ENCODE assay signal across 18 cellular contexts in the genomic region with DNA sequence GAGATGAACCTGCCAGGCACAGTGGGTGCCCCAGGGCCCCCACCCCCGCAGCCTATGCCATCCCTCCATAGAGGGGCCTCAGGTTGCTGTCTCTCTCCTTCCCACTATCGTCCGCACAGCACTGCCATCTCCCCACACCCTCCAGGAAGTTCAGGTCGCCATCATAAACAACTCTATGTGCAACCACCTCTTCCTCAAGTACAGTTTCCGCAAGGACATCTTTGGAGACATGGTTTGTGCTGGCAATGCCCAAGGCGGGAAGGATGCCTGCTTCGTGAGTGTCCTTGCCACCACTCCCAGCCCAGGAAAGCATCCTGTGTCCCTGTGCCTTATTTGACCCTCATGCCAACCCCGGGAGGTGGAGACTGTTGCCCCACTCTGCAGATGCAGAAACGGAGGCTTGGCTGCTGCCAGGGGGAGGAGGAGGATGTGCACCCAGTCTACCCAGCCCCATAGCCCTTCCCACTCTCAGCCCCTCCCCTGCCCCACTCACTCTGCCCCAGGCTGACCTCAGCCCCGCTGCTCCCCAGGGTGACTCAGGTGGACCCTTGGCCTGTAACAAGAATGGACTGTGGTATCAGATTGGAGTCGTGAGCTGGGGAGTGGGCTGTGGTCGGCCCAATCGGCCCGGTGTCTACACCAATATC. TPM values are rescaled to one million over a fixed set of nuclear protein-coding genes. Genes with fewer than 3 reads are reported as not detected.
DNase-seq lines count a peak whose midpoint lies in the region; ATAC-seq and TF ChIP-seq lines count a peak whose summit lies in the region.
"Had no signal": no experiment of that assay in that cellular context is flagged by ENCODE, and none has a peak within 500 bp of the region (broad histone marks: within the 10 kb centered on the region; RNA-seq: fewer than 3 reads in every experiment).

No MANE protein-coding gene starts in this region.

- no peak overlapping the region for H3K4me2 ChIP-seq in IMR-90 (ENCODE audit: low read depth, low read length)
- H3K4me2 ChIP-seq: GM23338, PC-9 had no signal

- H2BK20ac ChIP-seq in IMR-90 (ENCODE audit: low read depth, low read length) = no peak overlapping the region

- intact Hi-C loops in IMR-90 (cut with micrococcal nuclease) (no loop called here), transverse colon (cut with DNase I; ENCODE audit: low total_unique reads) (loop anchor here (5.0 kb wide), 1 partner anchor 1521 kb away; no protein-coding TSS in a partner anchor), prostate gland (cut with DNase I) (no loop called here)

- in situ Hi-C loops in IMR-90 (cut with MboI; ENCODE audit: low sequenced_read_pairs) (no loop called here), transverse colon (cut with MboI; ENCODE audit: low pct_ligation_motif_present in 1 of 4, low pct_unique_long_range_greater_than_20kb in 1 of 4, low sequenced_read_pairs in 3 of 4) (no loop called here)

- no peak for ATAC-seq in IMR-90 (ENCODE audit: low read depth)
- ATAC-seq: GM23338 had no signal

- H3K36me3 ChIP-seq in IMR-90 (ENCODE audit: control insufficient read depth, insufficient read depth, low read length) = no peaks in the 10 kb centered on the region
- no peaks in the 10 kb centered on the region for H3K36me3 ChIP-seq in transverse colon
- H3K36me3 ChIP-seq in prostate gland = no peaks in the 10 kb centered on the region
- H3K36me3 ChIP-seq: SJSA1 had no signal

- H3K27me3 ChIP-seq in IMR-90 (ENCODE audit: control insufficient read depth, insufficient read depth, low read length) (peaks cover 52% of the 10 kb centered on the region), transverse colon (peaks cover 2% of the 10 kb centered on the region), prostate gland (replicated peaks; ENCODE audit: insufficient read depth) (no peaks in the 10 kb centered on the region)

- no peak for TF ChIP-seq EP300 in transverse colon (IDR thresholded peaks at IDR 0.05; ENCODE audit: low read depth)

- H3K23ac ChIP-seq in IMR-90 (ENCODE audit: low read depth, low read length) = no peak overlapping the region

- H3K4me1 ChIP-seq in IMR-90 (ENCODE audit: control insufficient read depth, insufficient read depth, low read length) (no peaks in the 10 kb centered on the region), transverse colon (no peaks in the 10 kb centered on the region), prostate gland (replicated peaks) (no peaks in the 10 kb centered on the region)
- H3K4me1 ChIP-seq: SJSA1 had no signal

- H3K9me3 ChIP-seq in IMR-90 (ENCODE audit: control insufficient read depth, insufficient read depth, low read length) (no peaks in the 10 kb centered on the region), transverse colon (no peaks in the 10 kb centered on the region), prostate gland (no peaks in the 10 kb centered on the region)
- H3K9me3 ChIP-seq: SJSA1 had no signal

- H4K8ac ChIP-seq in IMR-90 (ENCODE audit: low read depth in 2 of 2, low read length in 2 of 2) = no peak overlapping the region

- H3K79me1 ChIP-seq in IMR-90 (ENCODE audit: low read depth in 1 of 2, low read length in 2 of 2) = no peaks in the 10 kb centered on the region

- no peak overlapping the region for H3K4me3 ChIP-seq in IMR-90 (ENCODE audit: insufficient read depth, low read depth, low read length)
- no peak overlapping the region for H3K4me3 ChIP-seq in transverse colon
- H3K4me3 ChIP-seq in prostate gland = no peak overlapping the region
- H3K4me3 ChIP-seq: GM23338, PC-9, SJSA1 had no signal

- H2BK15ac ChIP-seq in IMR-90 (ENCODE audit: low read depth, low read length) = no peak overlapping the region

- H2AK9ac ChIP-seq in IMR-90 (replicated peaks; ENCODE audit: low read depth, low read length, poor library complexity) = peak overlapping the region; percentile 33

- H3K9ac ChIP-seq in IMR-90 (ENCODE audit: low read depth, low read length) = no peak overlapping the region

- H2BK120ac ChIP-seq in IMR-90 (ENCODE audit: low read depth, low read length) = no peak overlapping the region

- TF ChIP-seq CTCF in IMR-90 (conservative IDR thresholded peaks at IDR 0.05; ENCODE audit: low read depth, low read length) = no peak
- TF ChIP-seq CTCF in RWPE1 (conservative IDR thresholded peaks at IDR 0.05; ENCODE audit: low read depth) = no peak
- no peak for TF ChIP-seq CTCF in transverse colon (IDR thresholded peaks at IDR 0.05)
- TF ChIP-seq CTCF in prostate gland (IDR thresholded peaks at IDR 0.05) = no peak

- no peak overlapping the region for H3K18ac ChIP-seq in IMR-90 (ENCODE audit: low read depth, low read length)

- 70% methylated on average over 4 of the region's 14 CpGs; no CpG with 5 or more reads in 1 of the 2 experiments for WGBS in IMR-90 (ENCODE audit: extremely low coverage in 2 of 2, insufficient read length in 1 of 2), 2 experiments
- WGBS in transverse colon (ENCODE audit: low coverage in 1 of 2), 2 donors = 81 to 87% methylated on average over 3 to 13 of the region's 14 CpGs
- WGBS in prostate gland = 80% methylated on average over 14 of the region's 14 CpGs

- H4K91ac ChIP-seq in IMR-90 (ENCODE audit: insufficient read depth, low read depth, low read length) = no peak overlapping the region

- H3K9me1 ChIP-seq in IMR-90 (ENCODE audit: insufficient read depth, low read length) = no peaks in the 10 kb centered on the region

- H3K14ac ChIP-seq in IMR-90 (replicated peaks; ENCODE audit: low read depth, low read length) = no peak overlapping the region

- no peak overlapping the region for H2BK5ac ChIP-seq in IMR-90 (ENCODE audit: low read depth, low read length, poor library complexity, severe bottlenecking)

- no peak overlapping the region for H3K27ac ChIP-seq in IMR-90 (ENCODE audit: insufficient read depth, low read length)
- H3K27ac ChIP-seq in RWPE1 = peak overlapping the region; percentile 16
- H3K27ac ChIP-seq in transverse colon = no peak overlapping the region
- H3K27ac ChIP-seq in prostate gland = no peak overlapping the region
- H3K27ac ChIP-seq: PC-9, SJSA1 had no signal

- H3K56ac ChIP-seq in IMR-90 (ENCODE audit: extremely low read depth, insufficient read depth, low read length) = no peak overlapping the region

- POLR2A ChIA-PET in IMR-90 (lab: Charles Lee; ENCODE audit: unreplicated experiment) (no interaction called here), RWPE1 (lab: Yijun Ruan, JAX; ENCODE audit: low non-redundant PET) (interaction anchor here (0.8 kb wide), 1 partner anchor 43 kb away, joined by 3 read pairs; no protein-coding TSS in a partner anchor)

- H4K5ac ChIP-seq in IMR-90 (ENCODE audit: low read depth, low read length) = no peak overlapping the region

- TF ChIP-seq POLR2A in IMR-90 (IDR thresholded peaks at IDR 0.05; ENCODE audit: low read depth, low read length) = no peak
- TF ChIP-seq POLR2A in transverse colon (IDR thresholded peaks at IDR 0.05) = no peak
- TF ChIP-seq POLR2A in prostate gland (IDR thresholded peaks at IDR 0.05) = no peak

- DNase-seq in IMR-90 (no peak), RWPE1 (ENCODE audit: low spot score) (no peak), mesenteric fat pad (ENCODE audit: low spot score) (peak; percentile 80), transverse colon (peak; percentile 4), ureter (ENCODE audit: low spot score) (no peak), NCI-H345 (lab: John Stamatoyannopoulos, UW) (no peak), prostate gland (ENCODE audit: low spot score) (no peak)
- DNase-seq: ACHN, C1 segment of cervical spinal cord, DMS79, KG1, NCI-H1105 treated with DMSO at 0.1 percent for 48 hours, NCI-H187, NCI-H2107, NCI-H524, PC-9 had no signal

- dilution Hi-C loops in IMR-90 (cut with HindIII; ENCODE audit: low sequenced_read_pairs, unreplicated experiment) = no loop called here

- BruUV-seq in IMR-90 (replicated peaks; lab: Mats Ljungman, UMichigan) = no TSS peak

- no peak overlapping the region for H2AFZ ChIP-seq in IMR-90 (replicated peaks; ENCODE audit: low read length, poor library complexity)
- H2AFZ ChIP-seq: GM23338, PC-9 had no signal

- TF ChIP-seq RAD21 in IMR-90 (IDR thresholded peaks at IDR 0.05; ENCODE audit: low read length) = no peak

- CTCF ChIA-PET in IMR-90 (lab: Yijun Ruan, JAX) (no interaction called here), RWPE1 (lab: Yijun Ruan, JAX) (interaction anchor here (0.6 kb wide), 1 partner anchor 11 kb away, joined by 3 read pairs; no protein-coding TSS in a partner anchor)

- no peak overlapping the region for H2AK5ac ChIP-seq in IMR-90 (ENCODE audit: low read depth, low read length)

- no peaks in the 10 kb centered on the region for H4K20me1 ChIP-seq in IMR-90 (ENCODE audit: insufficient read depth, low read length)

- H3K4ac ChIP-seq in IMR-90 (ENCODE audit: low read depth, low read length) = no peak overlapping the region

RNA-seq across cellular contexts. Expression of a gene that starts 3.9 kb away (rescaled TPM):
- total RNA-seq in IMR-90 (2012; rRNA removed) (not detected in 2 replicates), mesenteric fat pad (not detected), transverse colon (1 to 10 TPM in 2 of 4 donors, not detected in 2; 1.6 to 1.9 TPM), ureter (1.3 TPM), prostate gland (10 to 100 TPM; 33.5 to 50.6 TPM)
- polyA plus RNA-seq in IMR-90 (2012; rRNA removed) = 0.21 and 0.47 TPM in 2 replicates
- 0.26 and 0.41 TPM in 2 replicates for polyA plus RNA-seq in IMR-90 (2012; cell fraction: cytosol; rRNA removed)
- polyA plus RNA-seq in IMR-90 (2012; cell fraction: nucleus; rRNA removed; ENCODE audit: low replicate concordance) = 0.57 and 0.59 TPM in 2 replicates
- total RNA-seq: SJSA1 had no signal

RNA-seq across cellular contexts. Expression of a gene that starts 9.1 kb away (rescaled TPM):
- 0.28 and 0.54 TPM in 2 replicates for total RNA-seq in IMR-90 (2012; rRNA removed)
- polyA plus RNA-seq in IMR-90 (2012; rRNA removed) = 0.46 and 0.65 TPM in 2 replicates
- 0.34 and 0.63 TPM in 2 replicates for polyA plus RNA-seq in IMR-90 (2012; cell fraction: cytosol; rRNA removed)
- polyA plus RNA-seq in IMR-90 (2012; cell fraction: nucleus; rRNA removed; ENCODE audit: low replicate concordance) = 0.33 and 0.70 TPM in 2 replicates
- total RNA-seq in mesenteric fat pad = not detected
- 10 to 100 TPM in 2 of 4 donors, 1 to 10 TPM in 1, not detected in 1; 5.2 to 28.3 (median 15.9) TPM for total RNA-seq in transverse colon
- total RNA-seq in ureter = 31.8 TPM
- total RNA-seq in prostate gland = 100 to 1,000 TPM in 1 of 2 donors, 10 to 100 TPM in 1; 37.1 to 268 TPM
- total RNA-seq: GM23338 had no signal
- polyA plus RNA-seq: GM23338 had no signal

RNA-seq across cellular contexts. Expression of a gene that starts 22.7 kb away (rescaled TPM):
- total RNA-seq in IMR-90 (2012; rRNA removed) = not detected in 2 replicates
- not detected in 2 replicates for polyA plus RNA-seq in IMR-90 (2012; rRNA removed)
- polyA plus RNA-seq in IMR-90 (2012; cell fraction: cytosol; rRNA removed) = not detected in 2 replicates
- polyA plus RNA-seq in IMR-90 (2012; cell fraction: nucleus; rRNA removed; ENCODE audit: low replicate concordance) = not detected in 2 replicates
- not detected for total RNA-seq in mesenteric fat pad
- total RNA-seq in transverse colon = not detected
- not detected for total RNA-seq in ureter
- total RNA-seq in prostate gland = not detected
- total RNA-seq: GM23338, PC-9, SJSA1 had no signal
- polyA plus RNA-seq: GM23338 had no signal

RNA-seq across cellular contexts. Expression of a gene that starts 33.6 kb away (rescaled TPM):
- not detected in 2 replicates for total RNA-seq in IMR-90 (2012; rRNA removed)
- not detected in 2 replicates for polyA plus RNA-seq in IMR-90 (2012; rRNA removed)
- polyA plus RNA-seq in IMR-90 (2012; cell fraction: cytosol; rRNA removed) = not detected in 2 replicates
- not detected in 2 replicates for polyA plus RNA-seq in IMR-90 (2012; cell fraction: nucleus; rRNA removed; ENCODE audit: low replicate concordance)
- total RNA-seq in mesenteric fat pad = not detected
- not detected for total RNA-seq in transverse colon
- not detected for total RNA-seq in ureter
- not detected for total RNA-seq in prostate gland
- total RNA-seq: SJSA1 had no signal

RNA-seq across cellular contexts. Expression of a gene that starts 37.0 kb away (rescaled TPM):
- not detected in 2 replicates for total RNA-seq in IMR-90 (2012; rRNA removed)
- not detected in 2 replicates for polyA plus RNA-seq in IMR-90 (2012; rRNA removed)
- polyA plus RNA-seq in IMR-90 (2012; cell fraction: cytosol; rRNA removed) = 0.03 and 0.42 TPM in 2 replicates
- 0.63 and 1.1 TPM in 2 replicates for polyA plus RNA-seq in IMR-90 (2012; cell fraction: nucleus; rRNA removed; ENCODE audit: low replicate concordance)
- total RNA-seq in mesenteric fat pad = not detected
- total RNA-seq in transverse colon = 10 to 100 TPM in 1 of 4 donors, 1 to 10 TPM in 1, not detected in 2; 2.5 to 11.2 TPM
- 41.2 TPM for total RNA-seq in ureter
- total RNA-seq in prostate gland = 10 to 100 TPM; 18.6 to 30.9 TPM
- total RNA-seq: SJSA1 had no signal

Comparison
In these comparisons a context has a peak if more than half of its experiments do, and no peak if none do; other contexts are left out.
1. DNase-seq: peak in mesenteric fat pad (single experiment) and transverse colon (single experiment); none in IMR-90 (single experiment), RWPE1 (single experiment), ureter (single experiment), NCI-H345 (single experiment) and prostate gland (single experiment).
2. RNA of a gene that starts 3.9 kb away (total RNA-seq): 33.5 to 50.6 TPM in prostate gland; 1.6 to 1.9 TPM in transverse colon, 1.3 TPM in ureter (single experiment), not detected in mesenteric fat pad (single experiment) and not detected in IMR-90; every median in the first group is over 10 times any median in the second.